33 cellular contexts compared by ENCODE assay signal in the genomic region with DNA sequence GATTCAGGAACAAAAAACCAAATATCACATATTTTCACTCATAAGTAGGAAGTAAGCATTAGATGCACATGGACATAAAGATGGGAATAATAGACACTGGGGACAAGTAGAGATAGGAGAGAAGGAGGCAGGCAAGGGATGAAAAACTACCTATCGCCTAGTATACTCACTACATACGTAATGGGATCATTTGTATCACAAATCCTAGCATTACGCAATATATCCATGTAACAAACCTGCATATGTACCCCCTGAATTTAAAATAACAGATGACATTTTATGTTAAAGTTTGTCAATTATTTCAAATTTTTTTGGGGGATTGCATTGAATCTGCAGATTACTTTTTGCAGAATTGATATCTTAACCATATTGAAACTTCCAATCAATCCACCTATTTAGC.
A peak's percentile ranks its signal among the peaks of the same experiment; 100 is the strongest.
DNase-seq lines count a peak whose midpoint lies in the region; ATAC-seq, FAIRE-seq and TF ChIP-seq lines count a peak whose summit lies in the region.
"Had no signal": no experiment of that assay in that cellular context is flagged by ENCODE, and none has a peak within 500 bp of the region (broad histone marks: within the 10 kb centered on the region; RNA-seq: fewer than 3 reads in every experiment).

No MANE protein-coding gene starts in this region.

- H4K20me1 ChIP-seq in HepG2 (ENCODE audit: insufficient read depth, low read length) (no peaks in the 10 kb centered on the region), IMR-90 (ENCODE audit: insufficient read depth, low read length) (no peaks in the 10 kb centered on the region)
- H4K20me1 ChIP-seq: BLaER1; BLaER1 treated with 17β-estradiol and CSF1 and Interleukin-3, amounts not matched to agents 10 nM and 100 nM had no signal

- no peaks in the 10 kb centered on the region for H3K36me3 ChIP-seq in HepG2 (replicated peaks in 1 of 2; ENCODE audit: control insufficient read depth in 1 of 2, insufficient read depth in 2 of 2, low read length in 2 of 2)
- H3K36me3 ChIP-seq in right lobe of liver: no peaks in the 10 kb centered on the region
- no peaks in the 10 kb centered on the region for H3K36me3 ChIP-seq in IMR-90 (ENCODE audit: control insufficient read depth, insufficient read depth, low read length)
- H3K36me3 ChIP-seq: BE2C; BLaER1; BLaER1 treated with 17β-estradiol and CSF1 and Interleukin-3, amounts not matched to agents 10 nM and 100 nM had no signal

- ATAC-seq in HepG2: no peak
- ATAC-seq in right lobe of liver: no peak
- ATAC-seq in IMR-90 (ENCODE audit: low read depth): no peak
- ATAC-seq: A549; CD8-positive, alpha-beta T cell had no signal

- dilution Hi-C loops in IMR-90 (cut with HindIII; ENCODE audit: low sequenced_read_pairs, unreplicated experiment): no loop called here

- no peak for TF ChIP-seq POLR2A in HepG2 (IDR thresholded peaks at IDR 0.05; ENCODE audit: insufficient read depth in 1 of 2, low read depth in 2 of 2, low read length in 2 of 2)
- TF ChIP-seq POLR2A in right lobe of liver (IDR thresholded peaks at IDR 0.05): no peak
- no peak for TF ChIP-seq POLR2A in IMR-90 (IDR thresholded peaks at IDR 0.05; ENCODE audit: low read depth, low read length)

- WGBS in HepG2 (ENCODE audit: low lambda C conversion rate): 96% methylated on average over 3 of the region's 3 CpGs
- WGBS in right lobe of liver (ENCODE audit: insufficient coverage, low coverage, low lambda C conversion rate, missing lambda C conversion rate): 72% methylated on average over 3 of the region's 3 CpGs
- no CpG with 5 or more reads among the region's 3 CpGs for WGBS in IMR-90 (ENCODE audit: extremely low coverage in 2 of 2, insufficient read length in 1 of 2), 2 experiments

- TF ChIP-seq CTCF in HepG2 (CRISPR knock-in tag; IDR thresholded peaks at IDR 0.05): no peak
- TF ChIP-seq CTCF in right lobe of liver (IDR thresholded peaks at IDR 0.05): no peak
- TF ChIP-seq CTCF in IMR-90 (conservative IDR thresholded peaks at IDR 0.05; ENCODE audit: low read depth, low read length): no peak

- no peak overlapping the region for H2AK5ac ChIP-seq in IMR-90 (ENCODE audit: low read depth, low read length)

- no peak for FAIRE-seq in HepG2 (lab: Jason Lieb, UNC)
- FAIRE-seq in frontal cortex (lab: Jason Lieb, UNC): no peak
- FAIRE-seq: A204.1, A549, D721Med had no signal

- H3K4me1 ChIP-seq in HepG2 (ENCODE audit: insufficient read depth, low read length) (peaks cover 17% of the 10 kb centered on the region), right lobe of liver (no peaks in the 10 kb centered on the region), IMR-90 (ENCODE audit: control insufficient read depth, insufficient read depth, low read length) (no peaks in the 10 kb centered on the region)
- H3K4me1 ChIP-seq: A549; BE2C; BLaER1; BLaER1 treated with 17β-estradiol and CSF1 and Interleukin-3, amounts not matched to agents 10 nM and 100 nM had no signal

- CTCF ChIA-PET in HepG2 (lab: Yijun Ruan, JAX; ENCODE audit: low intra/inter-chr PET ratio, low total read pairs) (no interaction called here), IMR-90 (lab: Yijun Ruan, JAX) (no interaction called here)

- no peak overlapping the region for H3K4me2 ChIP-seq in HepG2 (ENCODE audit: low read depth, low read length)
- no peak overlapping the region for H3K4me2 ChIP-seq in IMR-90 (ENCODE audit: low read depth, low read length)
- H3K4me2 ChIP-seq: A549; BLaER1; BLaER1 treated with 17β-estradiol and CSF1 and Interleukin-3, amounts not matched to agents 10 nM and 100 nM had no signal

- no peak for TF ChIP-seq RAD21 in HepG2 (CRISPR knock-in tag; IDR thresholded peaks at IDR 0.05)
- no peak for TF ChIP-seq RAD21 in IMR-90 (IDR thresholded peaks at IDR 0.05; ENCODE audit: low read length)
- no peak for TF ChIP-seq RAD21 in Ishikawa (IDR thresholded peaks at IDR 0.05; ENCODE audit: low read depth)

- TF ChIP-seq EP300 in HepG2 (IDR thresholded peaks at IDR 0.05; ENCODE audit: low read depth in 2 of 2, low read length in 2 of 2) (no peak), HepG2 (CRISPR knock-in tag; IDR thresholded peaks at IDR 0.05; ENCODE audit: borderline replicate concordance) (no peak), Ishikawa (IDR thresholded peaks at IDR 0.05; ENCODE audit: borderline replicate concordance) (no peak)

- H4K8ac ChIP-seq in IMR-90 (ENCODE audit: low read depth in 2 of 2, low read length in 2 of 2): no peak overlapping the region

- H3K79me1 ChIP-seq in IMR-90 (ENCODE audit: low read depth in 1 of 2, low read length in 2 of 2): no peaks in the 10 kb centered on the region

- no peaks in the 10 kb centered on the region; a peak in 1 of 5 replicates for H3K27me3 ChIP-seq in HepG2 (ENCODE audit: control insufficient read depth in 1 of 2, insufficient read depth in 2 of 2, low read length in 2 of 2)
- H3K27me3 ChIP-seq in right lobe of liver: no peaks in the 10 kb centered on the region
- H3K27me3 ChIP-seq in IMR-90 (ENCODE audit: control insufficient read depth, insufficient read depth, low read length): no peaks in the 10 kb centered on the region
- H3K27me3 ChIP-seq: BE2C; BLaER1; BLaER1 treated with 17β-estradiol and CSF1 and Interleukin-3, amounts not matched to agents 10 nM and 100 nM had no signal

- no peak overlapping the region for H4K91ac ChIP-seq in IMR-90 (ENCODE audit: insufficient read depth, low read depth, low read length)

- H2BK120ac ChIP-seq in IMR-90 (ENCODE audit: low read depth, low read length): no peak overlapping the region

- H3K9me3 ChIP-seq in HepG2 (ENCODE audit: low read length) (no peaks in the 10 kb centered on the region; the same call in 1 of the 2 replicates), right lobe of liver (no peaks in the 10 kb centered on the region), IMR-90 (ENCODE audit: control insufficient read depth, insufficient read depth, low read length) (no peaks in the 10 kb centered on the region)
- H3K9me3 ChIP-seq: A549; BE2C; BLaER1; BLaER1 treated with 17β-estradiol and CSF1 and Interleukin-3, amounts not matched to agents 10 nM and 100 nM; Caco-2 had no signal

- no peak overlapping the region for H2BK15ac ChIP-seq in IMR-90 (ENCODE audit: low read depth, low read length)

- POLR2A ChIA-PET in HepG2 (lab: Yijun Ruan, JAX): no interaction called here
- POLR2A ChIA-PET in IMR-90 (lab: Charles Lee; ENCODE audit: unreplicated experiment): no interaction called here

- H3K4me3 ChIP-seq in HepG2 (replicated peaks in 1 of 3; ENCODE audit: insufficient read depth in 1 of 3, low read depth in 2 of 3, low read length in 3 of 3) (no peak overlapping the region), right lobe of liver (no peak overlapping the region), IMR-90 (ENCODE audit: insufficient read depth, low read depth, low read length) (no peak overlapping the region)
- H3K4me3 ChIP-seq: A549; BLaER1; BLaER1 treated with 17β-estradiol and CSF1 and Interleukin-3, amounts not matched to agents 10 nM and 100 nM had no signal

- H3K79me2 ChIP-seq in HepG2 (ENCODE audit: insufficient read depth, low read length): peaks cover 33% of the 10 kb centered on the region

- no peaks in the 10 kb centered on the region for H3K9me1 ChIP-seq in IMR-90 (ENCODE audit: insufficient read depth, low read length)

- H3K23ac ChIP-seq in IMR-90 (ENCODE audit: low read depth, low read length): no peak overlapping the region

- H3K56ac ChIP-seq in IMR-90 (ENCODE audit: extremely low read depth, insufficient read depth, low read length): no peak overlapping the region

- H3K4ac ChIP-seq in IMR-90 (ENCODE audit: low read depth, low read length): no peak overlapping the region

- no peak overlapping the region for H4K5ac ChIP-seq in IMR-90 (ENCODE audit: low read depth, low read length)

- BruUV-seq in HepG2 (replicated peaks; lab: Mats Ljungman, UMichigan): no TSS peak
- no TSS peak for BruUV-seq in IMR-90 (replicated peaks; lab: Mats Ljungman, UMichigan)

- no peak overlapping the region for H3K18ac ChIP-seq in IMR-90 (ENCODE audit: low read depth, low read length)

- H3K14ac ChIP-seq in IMR-90 (replicated peaks; ENCODE audit: low read depth, low read length): no peak overlapping the region

- H3K27ac ChIP-seq in HepG2 (ENCODE audit: extremely low read length, insufficient read depth, low read length) (no peak overlapping the region), right lobe of liver (no peak overlapping the region), IMR-90 (ENCODE audit: insufficient read depth, low read length) (no peak overlapping the region)
- H3K27ac ChIP-seq: 22Rv1; A549; BLaER1; BLaER1 treated with 17β-estradiol and CSF1 and Interleukin-3, amounts not matched to agents 10 nM and 100 nM; C4-2B had no signal

- H2BK5ac ChIP-seq in IMR-90 (ENCODE audit: low read depth, low read length, poor library complexity, severe bottlenecking): no peak overlapping the region

- in situ Hi-C loops in HepG2 (cut with HindIII; ENCODE audit: extremely low pct_ligation_motif_present, low pct_unique_long_range_greater_than_20kb) (no loop called here), IMR-90 (cut with MboI; ENCODE audit: low sequenced_read_pairs) (no loop called here)

- no peak overlapping the region for H2AK9ac ChIP-seq in IMR-90 (replicated peaks; ENCODE audit: low read depth, low read length, poor library complexity)

- no peak overlapping the region for H2BK20ac ChIP-seq in IMR-90 (ENCODE audit: low read depth, low read length)

- H2AFZ ChIP-seq in HepG2 (ENCODE audit: low read length) (no peak overlapping the region), IMR-90 (replicated peaks; ENCODE audit: low read length, poor library complexity) (no peak overlapping the region)

- no peak for DNase-seq in HepG2 (ENCODE audit: low spot score)
- no peak for DNase-seq in right lobe of liver
- no peak for DNase-seq in IMR-90
- no peak for DNase-seq in frontal cortex (ENCODE audit: low spot score in 2 of 2)
- DNase-seq in NCI-H1417 (lab: John Stamatoyannopoulos, UW): no peak
- DNase-seq: 8988T; ACHN; AML-193; BE2C; C1 segment of cervical spinal cord; Caco-2; Calu3; CD4-positive, alpha-beta memory T cell; CD4-positive, alpha-beta T cell; CD4-positive, CD25-positive, alpha-beta regulatory T cell; CD8-positive, alpha-beta memory T cell; CD8-positive, alpha-beta T cell; COR-L47; DMS 273 treated with DMSO at 0.1 percent for 48 hours; DMS153; DMS53; DMS79; DMS79 treated with DMSO at 0.1 percent for 48 hours; DND-41; EL had no signal

- H3K9ac ChIP-seq in HepG2 (ENCODE audit: insufficient read depth, low read depth, low read length) (no peak overlapping the region), IMR-90 (ENCODE audit: low read depth, low read length) (no peak overlapping the region)
- H3K9ac ChIP-seq: BLaER1; BLaER1 treated with 17β-estradiol and CSF1 and Interleukin-3, amounts not matched to agents 10 nM and 100 nM had no signal

- intact Hi-C loops in HepG2 (cut with micrococcal nuclease; ENCODE audit: unreplicated experiment) (no loop called here), right lobe of liver (cut with DNase I) (no loop called here), IMR-90 (cut with micrococcal nuclease) (no loop called here)

TF ChIP-seq in HepG2, 621 proteins besides CTCF, POLR2A, EP300 and RAD21 (continues in another document):
- TF ChIP-seq CEBPB (IDR thresholded peaks at IDR 0.05; ENCODE audit: borderline replicate concordance, low read depth, low read length): peak; percentile 89

TF ChIP-seq in IMR-90, 13 proteins besides CTCF, POLR2A, EP300 and RAD21 (continues in another document):
- TF ChIP-seq CEBPB (IDR thresholded peaks at IDR 0.05; ENCODE audit: low read depth, low read length): peak; percentile 85
